ENCODE assay signal across 18 cellular contexts in the genomic region with DNA sequence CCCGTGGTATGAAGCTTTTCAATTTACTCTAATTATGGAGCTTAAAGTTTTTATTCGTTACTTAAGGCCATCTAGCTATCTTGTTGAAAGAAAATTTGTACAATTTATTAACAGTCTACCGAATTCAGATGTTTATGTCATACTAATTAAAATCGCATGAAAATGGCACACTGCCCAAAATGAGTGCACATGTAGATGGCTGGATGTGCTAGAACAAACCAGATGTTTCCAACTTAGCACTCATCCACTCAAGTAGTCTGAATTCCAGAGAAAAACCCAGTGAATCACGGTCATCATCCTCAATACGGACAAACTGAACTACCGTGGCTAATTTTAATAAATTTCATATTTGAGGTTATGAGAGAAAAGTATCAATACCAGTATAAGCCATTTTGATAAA.
"Had no signal": no experiment of that assay in that cellular context is flagged by ENCODE, and none has a peak within 500 bp of the region (broad histone marks: within the 10 kb centered on the region; RNA-seq: fewer than 3 reads in every experiment).

No MANE protein-coding gene starts in this region.

- H3K9me3 ChIP-seq: colonic mucosa, psoas muscle, suprapubic skin, transverse colon had no signal

- H3K4me3 ChIP-seq: colonic mucosa, psoas muscle, suprapubic skin, transverse colon had no signal

- H3K4me1 ChIP-seq: colonic mucosa, psoas muscle, suprapubic skin, transverse colon had no signal

- ATAC-seq: activated CD8-positive, alpha-beta T cell treated with anti-CD3 and anti-CD28 coated beads for 36 hours; activated naive CD8-positive, alpha-beta T cell treated with anti-CD3 and anti-CD28 coated beads, Interleukin-2, amount 50 U/mL, for 24 hours; activated T-helper 17 cell treated with anti-CD3 and anti-CD28 coated beads, Interleukin-2, amount 50 U/mL, for 72 hours; psoas muscle; right cardiac atrium; T-cell had no signal

- DNase-seq: activated CD4-positive, alpha-beta T cell treated with anti-CD3 and anti-CD28 coated beads, Interleukin-2, amount 10 ng/mL, durations not matched to agents 24 days and 14 days; activated CD8-positive, alpha-beta T cell treated with anti-CD3 and anti-CD28 coated beads for 36 hours; activated naive CD4-positive, alpha-beta T cell treated with anti-CD3 and anti-CD28 coated beads for 36 hours; activated naive CD8-positive, alpha-beta T cell treated with anti-CD3 and anti-CD28 coated beads, Interleukin-2, amount 50 U/mL, for 24 hours; activated T-cell treated with anti-CD3 and anti-CD28 coated beads, Interleukin-2, amount 50 U/mL, for 1 hour; anterior cingulate cortex; colonic mucosa; erythroblast; occipital lobe; psoas muscle; right cardiac atrium; stimulated activated CD4-positive, alpha-beta T cell treated with anti-CD3 and anti-CD28 coated beads, Interleukin-15, amount 100 ng/mL, for 24 hours; stimulated activated CD4-positive, alpha-beta T cell treated with anti-CD3 and anti-CD28 coated beads, Interleukin-2, amount 100 ng/mL, for 48 hours; T-cell; T-helper 9 cell; transverse colon had no signal

- H3K27ac ChIP-seq: colonic mucosa, psoas muscle, suprapubic skin, transverse colon had no signal

- H3K36me3 ChIP-seq: colonic mucosa, transverse colon had no signal

- H3K27me3 ChIP-seq: colonic mucosa, suprapubic skin, transverse colon had no signal
